ENCODE assay signal across 12 cellular contexts in the genomic region with DNA sequence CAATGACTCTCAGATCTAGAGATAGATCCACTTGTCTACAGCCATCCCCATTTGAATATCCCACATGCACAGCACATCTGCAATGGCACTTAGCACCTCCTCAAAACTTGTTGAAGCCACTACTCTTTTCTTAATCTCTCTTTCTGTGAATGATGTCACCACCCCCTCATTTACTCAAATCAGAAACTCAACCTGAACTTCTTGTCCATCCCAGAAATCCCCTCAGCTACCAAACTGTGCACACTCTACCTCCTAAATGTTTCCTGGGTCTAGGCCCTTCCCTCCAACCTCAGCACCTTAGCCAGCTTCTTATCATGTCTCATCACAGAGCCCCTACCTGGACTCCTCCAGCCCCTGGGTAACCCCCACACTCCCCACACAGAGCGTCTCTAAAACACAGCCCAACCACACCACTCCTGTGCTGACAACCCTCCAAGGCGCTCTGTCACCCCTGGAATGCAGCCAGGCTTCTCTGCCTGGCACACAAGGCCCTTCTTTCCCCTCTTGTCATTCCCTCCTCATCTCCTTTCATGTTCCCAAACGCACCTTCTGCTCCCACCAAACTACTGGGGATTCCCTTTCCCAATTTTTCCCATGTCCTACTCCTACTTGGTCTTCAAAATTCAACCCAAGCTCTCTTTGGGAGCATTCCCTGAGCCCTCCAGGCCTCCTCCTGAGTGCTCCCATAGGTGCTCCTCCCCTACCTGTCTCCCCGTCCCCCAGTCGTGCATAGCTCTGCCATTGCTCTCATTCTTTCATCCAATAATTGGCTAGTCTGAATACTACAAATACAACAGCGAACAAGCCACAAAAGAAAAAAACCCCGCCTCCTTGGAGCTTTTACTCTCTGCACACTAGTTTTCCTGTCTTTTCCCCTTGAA. TPM values are rescaled to one million over a fixed set of nuclear protein-coding genes. Genes with fewer than 3 reads are reported as not detected.
DNase-seq lines count a peak whose midpoint lies in the region; ATAC-seq, FAIRE-seq and TF ChIP-seq lines count a peak whose summit lies in the region.
"Had no signal": no experiment of that assay in that cellular context is flagged by ENCODE, and none has a peak within 500 bp of the region (broad histone marks: within the 10 kb centered on the region; RNA-seq: fewer than 3 reads in every experiment).

No MANE protein-coding gene starts in this region.

- FAIRE-seq in HepG2 (lab: Jason Lieb, UNC): no peak
- FAIRE-seq: islet of Langerhans had no signal

- ATAC-seq in HepG2 (no peak), right lobe of liver (no peak), GM21723 (IDR thresholded peaks at IDR 0.05; ENCODE audit: unreplicated experiment) (peak; percentile 51), HG03442 (IDR thresholded peaks at IDR 0.05; ENCODE audit: unreplicated experiment) (peak; percentile 43), upper lobe of right lung (peak; percentile 17)
- ATAC-seq: naive thymus-derived CD4-positive, alpha-beta T cell had no signal

- H3K4me3 ChIP-seq in HepG2 (replicated peaks in 1 of 3; ENCODE audit: insufficient read depth in 1 of 3, low read depth in 2 of 3, low read length in 3 of 3) (no peak overlapping the region), right lobe of liver (no peak overlapping the region), upper lobe of right lung (no peak overlapping the region)

- DNase-seq in HepG2 (ENCODE audit: low spot score) (no peak), right lobe of liver (no peak), upper lobe of right lung (no peak), NCI-H2171 (lab: John Stamatoyannopoulos, UW) (no peak), GM19240 (ENCODE audit: insufficient read length, low spot score) (no peak), NCI-H2171 treated with DMSO at 0.1 percent for 48 hours (lab: John Stamatoyannopoulos, UW) (no peak)
- DNase-seq: activated gamma-delta T cell; naive thymus-derived CD4-positive, alpha-beta T cell; RPMI8226 had no signal

- POLR2A ChIA-PET in HepG2 (lab: Yijun Ruan, JAX): no interaction called here

- in situ Hi-C loops in HepG2 (cut with HindIII; ENCODE audit: extremely low pct_ligation_motif_present, low pct_unique_long_range_greater_than_20kb): no loop called here

- no peak overlapping the region for H3K4me2 ChIP-seq in HepG2 (ENCODE audit: low read depth, low read length)

- H3K9ac ChIP-seq in HepG2 (ENCODE audit: insufficient read depth, low read depth, low read length): no peak overlapping the region

- TF ChIP-seq POLR2A in HepG2 (IDR thresholded peaks at IDR 0.05; ENCODE audit: insufficient read depth in 1 of 2, low read depth in 2 of 2, low read length in 2 of 2) (no peak), right lobe of liver (IDR thresholded peaks at IDR 0.05) (no peak)

- H3K27ac ChIP-seq in HepG2 (ENCODE audit: extremely low read length, insufficient read depth, low read length) (no peak overlapping the region), right lobe of liver (no peak overlapping the region), upper lobe of right lung (no peak overlapping the region)

- CTCF ChIA-PET in HepG2 (lab: Yijun Ruan, JAX; ENCODE audit: low intra/inter-chr PET ratio, low total read pairs): no interaction called here

- TF ChIP-seq CTCF in HepG2 (CRISPR knock-in tag; IDR thresholded peaks at IDR 0.05): no peak
- TF ChIP-seq CTCF in right lobe of liver (IDR thresholded peaks at IDR 0.05): no peak
- TF ChIP-seq CTCF in upper lobe of right lung (IDR thresholded peaks at IDR 0.05): no peak

- no peaks in the 10 kb centered on the region for H3K36me3 ChIP-seq in HepG2 (replicated peaks in 1 of 2; ENCODE audit: control insufficient read depth in 1 of 2, insufficient read depth in 2 of 2, low read length in 2 of 2)
- no peaks in the 10 kb centered on the region for H3K36me3 ChIP-seq in right lobe of liver
- no peaks in the 10 kb centered on the region for H3K36me3 ChIP-seq in upper lobe of right lung

- H3K27me3 ChIP-seq in HepG2 (ENCODE audit: control insufficient read depth in 1 of 2, insufficient read depth in 2 of 2, low read length in 2 of 2) (no peaks in the 10 kb centered on the region), right lobe of liver (no peaks in the 10 kb centered on the region), upper lobe of right lung (no peaks in the 10 kb centered on the region)

- no peaks in the 10 kb centered on the region for H3K79me2 ChIP-seq in HepG2 (ENCODE audit: insufficient read depth, low read length)

- H3K4me1 ChIP-seq in HepG2 (ENCODE audit: insufficient read depth, low read length): peaks cover 73% of the 10 kb centered on the region
- peaks cover 0 to 23% (median 4%) of the 10 kb centered on the region in 4 donors for H3K4me1 ChIP-seq in right lobe of liver
- no peaks in the 10 kb centered on the region for H3K4me1 ChIP-seq in upper lobe of right lung

- H3K9me3 ChIP-seq in HepG2 (ENCODE audit: low read length) (no peaks in the 10 kb centered on the region), right lobe of liver (no peaks in the 10 kb centered on the region), upper lobe of right lung (no peaks in the 10 kb centered on the region)

- H2AFZ ChIP-seq in HepG2 (ENCODE audit: low read length): no peak overlapping the region

- H4K20me1 ChIP-seq in HepG2 (ENCODE audit: insufficient read depth, low read length): no peaks in the 10 kb centered on the region

- TF ChIP-seq RAD21 in HepG2 (CRISPR knock-in tag; IDR thresholded peaks at IDR 0.05): no peak

- 69% methylated on average over 7 of the region's 7 CpGs for WGBS in HepG2 (ENCODE audit: low lambda C conversion rate)
- 82% methylated on average over 7 of the region's 7 CpGs for WGBS in right lobe of liver (ENCODE audit: insufficient coverage, low coverage, low lambda C conversion rate, missing lambda C conversion rate)

- intact Hi-C loops in HepG2 (cut with micrococcal nuclease; ENCODE audit: unreplicated experiment): no loop called here
- intact Hi-C loops in right lobe of liver (cut with DNase I): no loop called here
- intact Hi-C loops in upper lobe of right lung (cut with DNase I): no loop called here

- BruUV-seq in HepG2 (replicated peaks; lab: Mats Ljungman, UMichigan): no TSS peak

- no peak for TF ChIP-seq EP300 in HepG2 (IDR thresholded peaks at IDR 0.05; ENCODE audit: low read depth in 2 of 2, low read length in 2 of 2)
- no peak for TF ChIP-seq EP300 in HepG2 (CRISPR knock-in tag; IDR thresholded peaks at IDR 0.05; ENCODE audit: borderline replicate concordance)

TF ChIP-seq in HepG2, 621 proteins besides CTCF, POLR2A, EP300 and RAD21:
- TF ChIP-seq, protein P1, sequence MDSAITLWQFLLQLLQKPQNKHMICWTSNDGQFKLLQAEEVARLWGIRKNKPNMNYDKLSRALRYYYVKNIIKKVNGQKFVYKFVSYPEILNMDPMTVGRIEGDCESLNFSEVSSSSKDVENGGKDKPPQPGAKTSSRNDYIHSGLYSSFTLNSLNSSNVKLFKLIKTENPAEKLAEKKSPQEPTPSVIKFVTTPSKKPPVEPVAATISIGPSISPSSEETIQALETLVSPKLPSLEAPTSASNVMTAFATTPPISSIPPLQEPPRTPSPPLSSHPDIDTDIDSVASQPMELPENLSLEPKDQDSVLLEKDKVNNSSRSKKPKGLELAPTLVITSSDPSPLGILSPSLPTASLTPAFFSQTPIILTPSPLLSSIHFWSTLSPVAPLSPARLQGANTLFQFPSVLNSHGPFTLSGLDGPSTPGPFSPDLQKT (CRISPR knock-in tag; IDR thresholded peaks at IDR 0.05; ENCODE audit: borderline replicate concordance): no peak
- TF ChIP-seq HMG20A (CRISPR knock-in tag; IDR thresholded peaks at IDR 0.05; ENCODE audit: borderline replicate concordance) (no peak), ZNF124 (CRISPR knock-in tag; IDR thresholded peaks at IDR 0.05) (no peak), ZNF263 (CRISPR knock-in tag; IDR thresholded peaks at IDR 0.05) (peak; percentile 79), ATF1 (CRISPR knock-in tag; IDR thresholded peaks at IDR 0.05) (no peak), KDM4B (CRISPR knock-in tag; IDR thresholded peaks at IDR 0.05) (no peak), ZNF468 (CRISPR knock-in tag; IDR thresholded peaks at IDR 0.05) (no peak)
- TF ChIP-seq, protein P2, sequence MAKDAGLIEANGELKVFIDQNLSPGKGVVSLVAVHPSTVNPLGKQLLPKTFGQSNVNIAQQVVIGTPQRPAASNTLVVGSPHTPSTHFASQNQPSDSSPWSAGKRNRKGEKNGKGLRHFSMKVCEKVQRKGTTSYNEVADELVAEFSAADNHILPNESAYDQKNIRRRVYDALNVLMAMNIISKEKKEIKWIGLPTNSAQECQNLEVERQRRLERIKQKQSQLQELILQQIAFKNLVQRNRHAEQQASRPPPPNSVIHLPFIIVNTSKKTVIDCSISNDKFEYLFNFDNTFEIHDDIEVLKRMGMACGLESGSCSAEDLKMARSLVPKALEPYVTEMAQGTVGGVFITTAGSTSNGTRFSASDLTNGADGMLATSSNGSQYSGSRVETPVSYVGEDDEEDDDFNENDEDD (CRISPR knock-in tag; IDR thresholded peaks at IDR 0.05; ENCODE audit: borderline replicate concordance): no peak

RNA-seq across cellular contexts. Expression of a gene that starts 39.8 kb away (rescaled TPM):
- total RNA-seq in HepG2 (2016; rRNA removed; fragmentation: Illumina TruSeq; extraction: Trizol): 51.7 and 77.9 TPM in 2 replicates
- total RNA-seq in HepG2 (2016; cell fraction: cytosol; rRNA removed; fragmentation: Illumina TruSeq; extraction: Trizol; ENCODE audit: low read depth): 8.0 and 8.8 TPM in 2 replicates
- 47.2 and 73.5 TPM in 2 replicates for total RNA-seq in HepG2 (2016; cell fraction: insoluble cytoplasmic fraction; rRNA removed; fragmentation: Illumina TruSeq; extraction: Trizol)
- 24.0 and 25.0 TPM in 2 replicates for total RNA-seq in HepG2 (2016; cell fraction: membrane; rRNA removed; fragmentation: Illumina TruSeq; extraction: Trizol)
- total RNA-seq in HepG2 (2016; cell fraction: nucleus; rRNA removed; fragmentation: Illumina TruSeq; extraction: Trizol): 50.9 and 56.2 TPM in 2 replicates
- 20.4 and 26.8 TPM in 2 replicates for polyA plus RNA-seq in HepG2 (2011; rRNA removed)
- polyA plus RNA-seq in HepG2 (2011; cell fraction: cytosol; rRNA removed): 14.8 and 18.8 TPM in 2 replicates
- 26.0 and 30.5 TPM in 2 replicates for polyA plus RNA-seq in HepG2 (2011; cell fraction: nucleus; rRNA removed)
- 30.3 and 41.4 TPM in 2 replicates for polyA plus RNA-seq in HepG2 (2012)
- 0.80 and 1.00 TPM in 2 replicates for polyA plus RNA-seq in HepG2 (2016; cell fraction: cytosol; fragmentation: Illumina TruSeq; extraction: Trizol; ENCODE audit: low read depth)
- 32.5 and 33.4 TPM in 2 replicates for polyA plus RNA-seq in HepG2 (2016; cell fraction: insoluble cytoplasmic fraction; fragmentation: Illumina TruSeq; extraction: Trizol; ENCODE audit: low read depth)
- polyA plus RNA-seq in HepG2 (2016; cell fraction: membrane; fragmentation: Illumina TruSeq; extraction: Trizol; ENCODE audit: low read depth): 2.7 and 3.4 TPM in 2 replicates
- 35.8 and 35.9 TPM in 2 replicates for polyA plus RNA-seq in HepG2 (2016; cell fraction: nucleus; fragmentation: Illumina TruSeq; extraction: Trizol; ENCODE audit: insufficient read depth, low read depth)
- polyA minus RNA-seq in HepG2 (2011; rRNA and poly(A)+ RNA removed; ENCODE audit: low replicate concordance): 48.8 and 66.3 TPM in 2 replicates
- polyA minus RNA-seq in HepG2 (2011; cell fraction: cytosol; rRNA and poly(A)+ RNA removed): 52.1 and 52.3 TPM in 2 replicates
- 130 and 149 TPM in 2 replicates for polyA minus RNA-seq in HepG2 (2011; cell fraction: nucleus; rRNA and poly(A)+ RNA removed)
- total RNA-seq in right lobe of liver: 10 to 100 TPM; 29.4 to 75.2 (median 36.6) TPM
- 118 TPM for total RNA-seq in upper lobe of right lung

Comparison
In these comparisons a context has a peak if more than half of its experiments do, and no peak if none do; other contexts are left out.
1. ATAC-seq: peak in GM21723 (single experiment), HG03442 (single experiment) and upper lobe of right lung (single experiment); none in HepG2 (single experiment) and right lobe of liver (0 of 4).